ENCODE assay signal across 24 cellular contexts in genomic region chr4:54727346-54727745, GRCh38.
DNase-seq lines count a peak whose midpoint lies in the region; ATAC-seq and TF ChIP-seq lines count a peak whose summit lies in the region.
"Had no signal": no experiment of that assay in that cellular context is flagged by ENCODE, and none has a peak within 500 bp of the region (broad histone marks: within the 10 kb centered on the region; RNA-seq: fewer than 3 reads in every experiment).

No MANE protein-coding gene starts in this region.

- no peaks in the 10 kb centered on the region for H3K9me3 ChIP-seq in psoas muscle
- H3K9me3 ChIP-seq: breast epithelium, gastroesophageal sphincter, left ventricle myocardium inferior had no signal

- ATAC-seq in GM18508 (IDR thresholded peaks at IDR 0.05; ENCODE audit: insufficient read depth, unreplicated experiment) (peak; percentile 48), GM19438 (IDR thresholded peaks at IDR 0.05; ENCODE audit: low read depth, unreplicated experiment) (peak; percentile 47), HG02852 (IDR thresholded peaks at IDR 0.05; ENCODE audit: unreplicated experiment) (peak; percentile 74), HG03457 (IDR thresholded peaks at IDR 0.05; ENCODE audit: unreplicated experiment) (peak; percentile 70), psoas muscle (no peak)
- ATAC-seq: activated T-cell treated with anti-CD3 and anti-CD28 coated beads, Interleukin-2, amount 50 U/mL, for 72 hours; CD8-positive, alpha-beta T cell; gastroesophageal sphincter; sciatic nerve had no signal

- intact Hi-C loops in psoas muscle (cut with DNase I) (no loop called here), lower leg skin (cut with DNase I; ENCODE audit: low total_unique reads) (no loop called here)

- in situ Hi-C loops in brain microvascular endothelial cell (cut with HindIII; ENCODE audit: low pct_ligation_motif_present, low sequenced_read_pairs): no loop called here

- H3K36me3 ChIP-seq in brain microvascular endothelial cell (replicated peaks) (peaks cover 6% of the 10 kb centered on the region), psoas muscle (ENCODE audit: insufficient read depth in 1 of 2, low read depth in 1 of 2) (no peaks in the 10 kb centered on the region)
- H3K36me3 ChIP-seq: breast epithelium, gastroesophageal sphincter, left ventricle myocardium inferior had no signal

- 68 to 94% (median 93%) methylated on average over 2 of the region's 2 CpGs for WGBS in psoas muscle, 3 donors
- WGBS in lower leg skin, 2 donors: 65% methylated on average over 2 of the region's 2 CpGs

- no peak overlapping the region for H3K4me3 ChIP-seq in brain microvascular endothelial cell (ENCODE audit: low read depth, low read length)
- H3K4me3 ChIP-seq in psoas muscle: no peak overlapping the region
- H3K4me3 ChIP-seq in lower leg skin (ENCODE audit: low read depth, poor library complexity, severe bottlenecking): no peak overlapping the region
- H3K4me3 ChIP-seq: breast epithelium, gastroesophageal sphincter, GM23248, left ventricle myocardium inferior had no signal

- H3K4me1 ChIP-seq in psoas muscle: no peaks in the 10 kb centered on the region
- H3K4me1 ChIP-seq: breast epithelium had no signal

- TF ChIP-seq CTCF in brain microvascular endothelial cell (IDR thresholded peaks at IDR 0.05; ENCODE audit: low read depth, low read length, missing control alignments): no peak
- no peak for TF ChIP-seq CTCF in psoas muscle (IDR thresholded peaks at IDR 0.05)
- no peak for TF ChIP-seq CTCF in lower leg skin (IDR thresholded peaks at IDR 0.05)

- H3K27ac ChIP-seq in brain microvascular endothelial cell (no peak overlapping the region), psoas muscle (no peak overlapping the region)
- H3K27ac ChIP-seq: breast epithelium, gastroesophageal sphincter, GM23248, left ventricle myocardium inferior, VCaP had no signal

- H3K27me3 ChIP-seq in brain microvascular endothelial cell (replicated peaks): no peaks in the 10 kb centered on the region
- H3K27me3 ChIP-seq in psoas muscle (ENCODE audit: insufficient read depth in 3 of 3, low read length in 2 of 3): no peaks in the 10 kb centered on the region
- H3K27me3 ChIP-seq: breast epithelium, gastroesophageal sphincter had no signal

- no peak for TF ChIP-seq POLR2A in lower leg skin (IDR thresholded peaks at IDR 0.05)

- DNase-seq in brain microvascular endothelial cell (no peak), psoas muscle (no peak), lower leg skin (ENCODE audit: low spot score in 2 of 2) (no peak), SIG-M5 treated with dmso at 0.1 percent for 504 hours (lab: John Stamatoyannopoulos, UW; ENCODE audit: unreplicated experiment) (no peak)
- DNase-seq: activated CD4-positive, alpha-beta memory T cell treated with anti-CD3 and anti-CD28 coated beads for 36 hours; activated naive CD8-positive, alpha-beta T cell treated with anti-CD3 and anti-CD28 coated beads for 36 hours; activated T-cell treated with anti-CD3 and anti-CD28 coated beads, Interleukin-2, amount 50 U/mL, for 72 hours; CD8-positive, alpha-beta T cell; DMS79; erythroblast; GM23248; KG1; left ventricle myocardium inferior; NCI-H2029; NCI-H510A treated with DMSO at 0.1 percent for 48 hours; SHP77 had no signal

Comparison
In these comparisons a context has a peak if more than half of its experiments do, and no peak if none do; other contexts are left out.
1. ATAC-seq: peak in GM18508 (single experiment), GM19438 (single experiment), HG02852 (single experiment) and HG03457 (single experiment); none in psoas muscle (0 of 4).